Comparison of ENCODE assay signal across 1 cellular context in genomic region chr3:132690040-132690439, GRCh38.
TF ChIP-seq lines count a peak whose summit lies in the region.

No MANE protein-coding gene starts in this region.

TF ChIP-seq in GM12878, 131 proteins besides CTCF, POLR2A, EP300 and RAD21:
- TF ChIP-seq ZNF274 (IDR thresholded peaks at IDR 0.05; ENCODE audit: insufficient read depth, insufficient read length) (no peak), NFXL1 (IDR thresholded peaks at IDR 0.05; ENCODE audit: borderline replicate concordance) (no peak), GATAD2B (conservative IDR thresholded peaks at IDR 0.05; ENCODE audit: low read depth) (no peak), BACH1 (IDR thresholded peaks at IDR 0.05; ENCODE audit: borderline replicate concordance) (no peak), ZNF207 (IDR thresholded peaks at IDR 0.05; ENCODE audit: borderline replicate concordance) (no peak), SREBF1 (IDR thresholded peaks at IDR 0.05; ENCODE audit: low read length) (no peak), YBX1 (IDR thresholded peaks at IDR 0.05) (no peak), CEBPB (IDR thresholded peaks at IDR 0.05; ENCODE audit: borderline replicate concordance in 1 of 2, low read depth in 2 of 2, low read length in 2 of 2) (no peak), KAT2A (conservative IDR thresholded peaks at IDR 0.05; ENCODE audit: control insufficient read depth, low read depth, low read length) (no peak), TCF3 (IDR thresholded peaks at IDR 0.05; ENCODE audit: borderline replicate concordance, insufficient read depth, low read depth, low read length) (no peak)
